Comparison of ENCODE assay signal across 11 cellular contexts in genomic region chr6:111776236-111777189, GRCh38.
DNase-seq lines count a peak whose midpoint lies in the region; ATAC-seq and TF ChIP-seq lines count a peak whose summit lies in the region.
"Had no signal": no experiment of that assay in that cellular context is flagged by ENCODE, and none has a peak within 500 bp of the region (broad histone marks: within the 10 kb centered on the region; RNA-seq: fewer than 3 reads in every experiment).

No MANE protein-coding gene starts in this region.

- H3K27me3 ChIP-seq in dorsolateral prefrontal cortex (no peaks in the 10 kb centered on the region), testis (no peaks in the 10 kb centered on the region)

- no peak for ATAC-seq in HG02884 (IDR thresholded peaks at IDR 0.05; ENCODE audit: unreplicated experiment)

- H3K36me3 ChIP-seq in testis (ENCODE audit: low read depth, missing control alignments) = no peaks in the 10 kb centered on the region

- no peak for TF ChIP-seq CTCF in GM13977 (IDR thresholded peaks at IDR 0.05; ENCODE audit: extremely low read depth, insufficient read depth, missing control alignments)
- TF ChIP-seq CTCF in dorsolateral prefrontal cortex (IDR thresholded peaks at IDR 0.05 in 54 of 56, conservative IDR thresholded peaks at IDR 0.05 in 2 of 56; ENCODE audit: low read depth in 1 of 56, partially characterized antibody in 56 of 56) = no peak
- no peak for TF ChIP-seq CTCF in testis (IDR thresholded peaks at IDR 0.05)

- peak; percentile 16 for DNase-seq in GM13977 (ENCODE audit: low spot score)
- DNase-seq in NCI-H524 (lab: John Stamatoyannopoulos, UW) = peak; percentile 54 to 75
- no peak for DNase-seq in dorsolateral prefrontal cortex
- DNase-seq in retina = peak; percentile 62
- no peak for DNase-seq in testis
- DNase-seq in stimulated activated CD8-positive, alpha-beta memory T cell treated with anti-CD3 and anti-CD28 coated beads, Interleukin-4, amount 100 ng/mL, for 48 hours = no peak
- DNase-seq in AML-193 (lab: John Stamatoyannopoulos, UW) = no peak
- DNase-seq: dermis blood vessel endothelial cell, DND-41, NCI-H446 treated with DMSO at 0.1 percent for 48 hours had no signal

- in situ Hi-C loops in GM13977 (cut with MboI; ENCODE audit: low pct_unique_long_range_greater_than_20kb, low sequenced_read_pairs, unreplicated experiment) = no loop called here

- H3K27ac ChIP-seq in dorsolateral prefrontal cortex = peak overlapping the region in 47 of 59 donors; percentile 1 to 78 (median 56)
- no peak overlapping the region for H3K27ac ChIP-seq in testis

- WGBS in testis, 2 donors = 70 to 82% methylated on average over 7 of the region's 7 CpGs

- H3K9me3 ChIP-seq in testis = no peaks in the 10 kb centered on the region

- H3K4me1 ChIP-seq in testis = peaks cover 9% of the 10 kb centered on the region

- no peak for TF ChIP-seq POLR2A in testis (IDR thresholded peaks at IDR 0.05)

- intact Hi-C loops in dorsolateral prefrontal cortex (cut with DNase I) = loop anchor here in 1 of 2 donors (10.0 kb wide), 1 partner anchor 218 kb away; no protein-coding TSS in a partner anchor
- intact Hi-C loops in testis (cut with DNase I; ENCODE audit: low total_unique reads) = no loop called here

- H3K4me3 ChIP-seq in dorsolateral prefrontal cortex (peak overlapping the region in 1 of 59 donors; percentile 15), testis (no peak overlapping the region)

Comparison
In these comparisons a context has a peak if more than half of its experiments do, and no peak if none do; other contexts are left out.
1. DNase-seq: peak in GM13977 (single experiment), NCI-H524 (2 of 2) and retina (single experiment); none in dorsolateral prefrontal cortex (0 of 10), testis (single experiment), stimulated activated CD8-positive, alpha-beta memory T cell treated with anti-CD3 and anti-CD28 coated beads, Interleukin-4, amount 100 ng/mL, for 48 hours (single experiment) and AML-193 (0 of 2).
2. H3K27ac ChIP-seq: peak in dorsolateral prefrontal cortex (47 of 59); none in testis (0 of 2).